Comparison of ENCODE assay signal across 8 cellular contexts in the genomic region with DNA sequence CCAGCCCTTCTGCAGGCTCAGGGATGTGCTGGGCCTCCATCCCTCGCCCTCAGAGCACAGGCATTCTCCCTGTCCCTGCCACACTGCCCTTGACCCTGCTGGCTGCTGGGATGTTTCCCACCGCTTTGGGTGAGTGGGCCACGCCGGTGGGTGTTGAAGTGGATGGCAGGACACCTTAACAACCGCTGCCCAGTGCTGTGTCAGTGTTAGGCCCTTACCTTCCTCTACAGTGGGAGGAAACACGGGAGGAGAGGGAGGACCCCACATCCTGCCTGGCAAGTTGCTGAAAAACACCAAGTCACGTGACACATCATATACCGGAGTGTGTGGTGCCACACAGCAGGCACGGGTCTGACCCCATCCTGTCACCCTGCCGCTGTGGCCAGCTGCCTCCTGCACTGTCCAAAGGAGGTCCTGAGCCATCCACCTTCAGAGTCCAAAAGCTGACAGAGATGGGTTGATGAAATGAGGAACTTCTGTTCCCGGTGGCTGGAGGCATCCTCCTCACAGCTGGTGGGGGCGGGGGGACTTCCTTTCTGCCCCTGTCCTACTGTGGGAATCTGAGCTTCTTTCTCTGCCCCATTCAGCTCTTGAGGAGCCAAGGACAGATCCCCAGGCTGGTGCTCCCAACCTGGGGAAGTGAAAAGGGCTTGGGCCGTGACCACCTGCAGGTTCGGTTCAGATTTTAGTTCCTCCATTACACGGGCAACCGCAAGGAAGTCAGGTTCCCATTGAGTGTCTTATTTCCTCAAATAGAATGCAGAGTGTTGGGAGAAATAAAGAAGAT. TPM values are rescaled to one million over a fixed set of nuclear protein-coding genes. Genes with fewer than 3 reads are reported as not detected.
A peak's percentile ranks its signal among the peaks of the same experiment; 100 is the strongest.
DNase-seq lines count a peak whose midpoint lies in the region; ATAC-seq and FAIRE-seq lines count a peak whose summit lies in the region.

No MANE protein-coding gene starts in this region.

- H3K27ac Mint-ChIP-seq in memory B cell: peak overlapping the region; percentile 87

- H3K4me3 Mint-ChIP-seq in activated T-cell treated with anti-CD3 and anti-CD28 coated beads, Interleukin-2, amount 50 U/mL, for 4 hours: peak overlapping the region; percentile 66
- peak overlapping the region; percentile 69 for H3K4me3 Mint-ChIP-seq in memory B cell

- no peaks in the 10 kb centered on the region for H3K36me3 Mint-ChIP-seq in activated T-cell treated with anti-CD3 and anti-CD28 coated beads, Interleukin-2, amount 50 U/mL, for 4 hours (ENCODE audit: insufficient read depth)
- no peaks in the 10 kb centered on the region for H3K36me3 Mint-ChIP-seq in memory B cell

- H3K9me3 Mint-ChIP-seq in activated T-cell treated with anti-CD3 and anti-CD28 coated beads, Interleukin-2, amount 50 U/mL, for 4 hours: no peaks in the 10 kb centered on the region
- H3K9me3 Mint-ChIP-seq in memory B cell: no peaks in the 10 kb centered on the region

- DNase-seq in GM18507 (ENCODE audit: extremely low spot score, insufficient read length, low read depth) (no peak), memory B cell (ENCODE audit: low spot score in 2 of 2) (no peak), COR-L47 (lab: John Stamatoyannopoulos, UW) (no peak), GM19238 (ENCODE audit: insufficient read length, low spot score) (no peak), NCI-H2029 treated with DMSO at 0.1 percent for 48 hours (lab: John Stamatoyannopoulos, UW) (no peak)
- peak; percentile 67 for DNase-seq in NK-92 treated with Interleukin-12 subunit alpha and Interleukin-12 subunit beta, amount 100 ng/mL, for 24 hours (lab: John Stamatoyannopoulos, UW)
- DNase-seq in activated T-cell treated with anti-CD3 and anti-CD28 coated beads, Interleukin-2, amount 50 U/mL, for 4 hours: peak; percentile 35

- H3K27me3 Mint-ChIP-seq in activated T-cell treated with anti-CD3 and anti-CD28 coated beads, Interleukin-2, amount 50 U/mL, for 4 hours (ENCODE audit: low read depth): no peaks in the 10 kb centered on the region
- H3K27me3 Mint-ChIP-seq in memory B cell: no peaks in the 10 kb centered on the region

- peaks cover 56% of the 10 kb centered on the region for H3K4me1 Mint-ChIP-seq in activated T-cell treated with anti-CD3 and anti-CD28 coated beads, Interleukin-2, amount 50 U/mL, for 4 hours (ENCODE audit: low read depth)
- peaks cover 29% of the 10 kb centered on the region for H3K4me1 Mint-ChIP-seq in memory B cell

- FAIRE-seq in GM18507 (lab: Jason Lieb, UNC): peak; percentile 85

- peak; percentile 48 to 53 for ATAC-seq in activated T-cell treated with anti-CD3 and anti-CD28 coated beads, Interleukin-2, amount 50 U/mL, for 4 hours
- ATAC-seq in memory B cell (ENCODE audit: low read depth): peak; percentile 30
- ATAC-seq in HG03457 (IDR thresholded peaks at IDR 0.05; ENCODE audit: unreplicated experiment): no peak

RNA-seq across cellular contexts. Expression of a gene that starts 3.2 kb away (rescaled TPM):
- 10 to 100 TPM in 1 of 3 donors, 1 to 10 TPM in 2; 7.5 to 14.2 (median 9.9) TPM for total RNA-seq in activated T-cell treated with anti-CD3 and anti-CD28 coated beads, Interleukin-2, amount 50 U/mL, for 4 hours

RNA-seq across cellular contexts. Expression of a gene that starts 38.5 kb away (rescaled TPM):
- total RNA-seq in activated T-cell treated with anti-CD3 and anti-CD28 coated beads, Interleukin-2, amount 50 U/mL, for 4 hours: 10 to 100 TPM; 67.7 to 82.5 (median 75.9) TPM

RNA-seq across cellular contexts. Expression of a gene that starts 45.2 kb away (rescaled TPM):
- total RNA-seq in activated T-cell treated with anti-CD3 and anti-CD28 coated beads, Interleukin-2, amount 50 U/mL, for 4 hours: 100 to 1,000 TPM; 126 to 136 (median 130) TPM

Comparison
In these comparisons a context has a peak if more than half of its experiments do, and no peak if none do; other contexts are left out.
1. DNase-seq: peak in NK-92 treated with Interleukin-12 subunit alpha and Interleukin-12 subunit beta, amount 100 ng/mL, for 24 hours (single experiment) and activated T-cell treated with anti-CD3 and anti-CD28 coated beads, Interleukin-2, amount 50 U/mL, for 4 hours (single experiment); none in GM18507 (single experiment), memory B cell (0 of 2), COR-L47 (single experiment), GM19238 (single experiment) and NCI-H2029 treated with DMSO at 0.1 percent for 48 hours (single experiment).